ENCODE assay signal across 24 cellular contexts in the genomic region with DNA sequence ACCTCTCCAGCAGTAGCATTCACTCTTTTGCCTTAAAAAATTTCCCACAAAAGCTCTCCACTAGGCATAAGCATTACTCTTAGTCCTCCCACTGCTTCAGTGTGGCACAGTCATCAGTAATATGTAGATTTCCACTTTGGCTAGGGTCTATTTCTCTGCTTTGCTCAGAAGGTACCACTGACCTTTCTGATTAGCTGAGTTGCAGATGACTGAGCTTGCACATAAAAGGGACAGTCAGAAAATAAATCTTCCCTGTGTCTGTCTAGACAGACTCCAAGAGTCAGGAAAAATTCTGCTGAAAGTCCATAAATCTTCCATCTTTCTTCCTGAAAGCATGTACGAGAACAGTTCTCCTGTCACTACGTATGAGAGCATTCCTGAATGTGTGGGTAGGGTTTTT. TPM values are rescaled to one million over a fixed set of nuclear protein-coding genes. Genes with fewer than 3 reads are reported as not detected.
A peak's percentile ranks its signal among the peaks of the same experiment; 100 is the strongest.
DNase-seq lines count a peak whose midpoint lies in the region; ATAC-seq, FAIRE-seq and TF ChIP-seq lines count a peak whose summit lies in the region.
"Had no signal": no experiment of that assay in that cellular context is flagged by ENCODE, and none has a peak within 500 bp of the region (broad histone marks: within the 10 kb centered on the region; RNA-seq: fewer than 3 reads in every experiment).

No MANE protein-coding gene starts in this region.

- H3K9ac ChIP-seq in HUES64 (ENCODE audit: low read depth, low read length): peak overlapping the region; percentile 9; the same call in 1 of the 2 replicates
- no peak overlapping the region for H3K9ac ChIP-seq in H1 (replicated peaks in 1 of 4; ENCODE audit: extremely low read depth in 1 of 4, low read depth in 3 of 4, low read length in 3 of 4)
- H3K9ac ChIP-seq in mesendoderm (ENCODE audit: low read length): no peak overlapping the region
- H3K9ac ChIP-seq in smooth muscle cell (ENCODE audit: low read depth): no peak overlapping the region
- H3K9ac ChIP-seq: GM23248 had no signal

- no peak for FAIRE-seq in H1 (lab: Jason Lieb, UNC)
- FAIRE-seq: A204.1, G401.6, GM12891, HTR-8/SVneo had no signal

- H2BK15ac ChIP-seq in H1 (ENCODE audit: low read length): no peak overlapping the region
- no peak overlapping the region for H2BK15ac ChIP-seq in mesendoderm (replicated peaks; ENCODE audit: low read depth)

- H2BK12ac ChIP-seq in H1 (ENCODE audit: low read depth, low read length): peak overlapping the region; percentile 92; the same call in 1 of the 2 replicates

- H2BK5ac ChIP-seq in H1 (ENCODE audit: low read depth, low read length): peak overlapping the region; percentile 80; the same call in 1 of the 2 replicates
- H2BK5ac ChIP-seq in mesendoderm (ENCODE audit: low read length): peak overlapping the region; percentile 78

- no peaks in the 10 kb centered on the region for H3K4me1 Mint-ChIP-seq in natural killer cell
- H3K4me1 Mint-ChIP-seq: CD4-positive, CD25-positive, alpha-beta regulatory T cell; CD8-positive, alpha-beta memory T cell had no signal

- DNase-seq in H1 (ENCODE audit: low read depth in 1 of 2, low spot score in 2 of 2) (no peak), mesendoderm (no peak), smooth muscle cell (lab: John Stamatoyannopoulos, UW; ENCODE audit: unreplicated experiment) (no peak), natural killer cell (no peak), NCI-H1092 (lab: John Stamatoyannopoulos, UW) (no peak), medulla oblongata (ENCODE audit: extremely low spot score) (no peak)
- DNase-seq: ACHN; BE2C; C1 segment of cervical spinal cord; CD4-positive, CD25-positive, alpha-beta regulatory T cell; CD8-positive, alpha-beta memory T cell; COR-L47; DMS 273 treated with DMSO at 0.1 percent for 48 hours; DMS53; DND-41; GM23248; H7; KG1 had no signal

- H3K4me3 Mint-ChIP-seq in natural killer cell: no peak overlapping the region
- H3K4me3 Mint-ChIP-seq: CD4-positive, CD25-positive, alpha-beta regulatory T cell; CD8-positive, alpha-beta memory T cell had no signal

- no peak overlapping the region for H3K4me3 ChIP-seq in HUES64 (ENCODE audit: low read length)
- no peak overlapping the region for H3K4me3 ChIP-seq in H1 (ENCODE audit: extremely low read depth in 1 of 4, insufficient read depth in 2 of 4, low read depth in 3 of 4, low read length in 4 of 4)
- H3K4me3 ChIP-seq in mesendoderm (ENCODE audit: low read length): no peak overlapping the region
- H3K4me3 ChIP-seq in smooth muscle cell: no peak overlapping the region
- H3K4me3 ChIP-seq: GM23248 had no signal

- H3K18ac ChIP-seq in H1 (ENCODE audit: extremely low read depth, low read length) (peak overlapping the region; percentile 56; the same call in 1 of the 2 replicates), mesendoderm (ENCODE audit: low read length) (peak overlapping the region; percentile 53)

- no peak for TF ChIP-seq CTCF in H1 (IDR thresholded peaks at IDR 0.05; ENCODE audit: control extremely low read depth in 1 of 3, insufficient read depth in 1 of 3, low read depth in 1 of 3, low read length in 3 of 3)
- TF ChIP-seq CTCF in smooth muscle cell (IDR thresholded peaks at IDR 0.05; ENCODE audit: borderline replicate concordance, insufficient read depth, poor library complexity, severe bottlenecking): no peak
- no peak for TF ChIP-seq CTCF in natural killer cell (IDR thresholded peaks at IDR 0.05)

- TF ChIP-seq POLR2A in H1 (IDR thresholded peaks at IDR 0.05; ENCODE audit: control extremely low read depth in 1 of 2, low read depth in 2 of 2, low read length in 2 of 2): no peak

- H4K5ac ChIP-seq in H1 (ENCODE audit: insufficient read length, low read depth, low read length): no peak overlapping the region
- no peak overlapping the region for H4K5ac ChIP-seq in mesendoderm (ENCODE audit: low read length)

- H3K23me2 ChIP-seq in H1 (ENCODE audit: low read depth, low read length): no peaks in the 10 kb centered on the region

- H3K27me3 ChIP-seq in HUES64 (ENCODE audit: insufficient read depth, low read length) (no peaks in the 10 kb centered on the region), H1 (replicated peaks in 1 of 4; ENCODE audit: control insufficient read depth in 3 of 4, extremely low read depth in 1 of 4, insufficient read depth in 3 of 4, low read length in 3 of 4) (no peaks in the 10 kb centered on the region), mesendoderm (ENCODE audit: insufficient read depth, low read length, poor library complexity) (no peaks in the 10 kb centered on the region), smooth muscle cell (ENCODE audit: low read depth) (no peaks in the 10 kb centered on the region)
- H3K27me3 ChIP-seq: BE2C had no signal

- no peaks in the 10 kb centered on the region for H3K36me3 Mint-ChIP-seq in natural killer cell
- H3K36me3 Mint-ChIP-seq: CD4-positive, CD25-positive, alpha-beta regulatory T cell; CD8-positive, alpha-beta memory T cell had no signal

- H3K9me3 Mint-ChIP-seq in natural killer cell: no peaks in the 10 kb centered on the region

- no peaks in the 10 kb centered on the region for H3K79me1 ChIP-seq in H1 (ENCODE audit: low read depth, low read length)
- H3K79me1 ChIP-seq in mesendoderm (ENCODE audit: low read length): no peaks in the 10 kb centered on the region

- H2BK120ac ChIP-seq in H1 (replicated peaks; ENCODE audit: low read depth, low read length) (no peak overlapping the region), mesendoderm (ENCODE audit: low read depth, low read length) (no peak overlapping the region)

- H3K4me2 ChIP-seq in H1 (ENCODE audit: insufficient read depth in 1 of 2, low read depth in 2 of 2, low read length in 2 of 2): no peak overlapping the region
- no peak overlapping the region for H3K4me2 ChIP-seq in mesendoderm (ENCODE audit: low read length)
- peak overlapping the region; percentile 26 for H3K4me2 ChIP-seq in smooth muscle cell

- no peak for TF ChIP-seq EP300 in H1 (IDR thresholded peaks at IDR 0.05; ENCODE audit: borderline replicate concordance in 1 of 2, low read depth in 2 of 2, low read length in 2 of 2)

- H3K14ac ChIP-seq in H1 (ENCODE audit: insufficient read length): no peak overlapping the region

- H2BK20ac ChIP-seq in H1 (ENCODE audit: low read length): peak overlapping the region; percentile 9; the same call in 1 of the 2 replicates

- H2AFZ ChIP-seq in H1 (ENCODE audit: low read length) (no peak overlapping the region), smooth muscle cell (ENCODE audit: low read depth) (peak overlapping the region; percentile 37)
- H2AFZ ChIP-seq: GM23248 had no signal

- TF ChIP-seq RAD21 in H1 (IDR thresholded peaks at IDR 0.05 in 1 of 2, conservative IDR thresholded peaks at IDR 0.05 in 1 of 2; ENCODE audit: low read depth in 2 of 2, low read length in 2 of 2): no peak

- H4K8ac ChIP-seq in H1 (ENCODE audit: extremely low read depth, insufficient read depth, low read length) (no peak overlapping the region), mesendoderm (ENCODE audit: low read depth, low read length) (no peak overlapping the region)

- H3K79me2 ChIP-seq in H1 (ENCODE audit: control insufficient read depth in 1 of 2, insufficient read depth in 2 of 2, low read length in 2 of 2) (no peaks in the 10 kb centered on the region), mesendoderm (ENCODE audit: control insufficient read depth, insufficient read depth, low read length) (no peaks in the 10 kb centered on the region), smooth muscle cell (ENCODE audit: low read depth) (no peaks in the 10 kb centered on the region)

- no peak overlapping the region for H3K56ac ChIP-seq in H1 (replicated peaks; ENCODE audit: insufficient read length, low read depth, low read length)
- peak overlapping the region; percentile 53 for H3K56ac ChIP-seq in mesendoderm (ENCODE audit: low read length)

- H3F3A ChIP-seq in smooth muscle cell (ENCODE audit: low read depth): no peaks in the 10 kb centered on the region

- peaks cover 0 to under 1% of the 10 kb centered on the region in 2 donors for H3K27me3 Mint-ChIP-seq in natural killer cell (ENCODE audit: low read depth in 2 of 2)
- H3K27me3 Mint-ChIP-seq: CD8-positive, alpha-beta memory T cell had no signal

- 0 out of 2 replicates have a peak overlapping the region, but pooled peaks have one; percentile 13 for H3K27ac ChIP-seq in HUES64 (ENCODE audit: low read depth, low read length)
- no peak overlapping the region for H3K27ac ChIP-seq in H1 (ENCODE audit: low read depth, low read length)
- H3K27ac ChIP-seq in mesendoderm (ENCODE audit: low read depth, low read length): no peak overlapping the region
- H3K27ac ChIP-seq in smooth muscle cell (ENCODE audit: low read depth): no peak overlapping the region
- H3K27ac ChIP-seq: GM23248 had no signal

- POLR2A ChIA-PET in H1 (lab: Charles Lee; ENCODE audit: partially characterized antibody): no interaction called here

- no peak overlapping the region for H4K91ac ChIP-seq in H1 (replicated peaks; ENCODE audit: insufficient read length, low read length)

- H3K4me1 ChIP-seq in HUES64 (ENCODE audit: insufficient read depth, low read length) (peaks cover 18% of the 10 kb centered on the region; the same call in 1 of the 2 replicates), H1 (replicated peaks in 1 of 4; ENCODE audit: control insufficient read depth in 3 of 4, insufficient read depth in 4 of 4, low read length in 3 of 4) (no peaks in the 10 kb centered on the region; a peak in 1 of 7 replicates), mesendoderm (ENCODE audit: control insufficient read depth, low read depth, low read length) (peaks cover 7% of the 10 kb centered on the region), smooth muscle cell (ENCODE audit: low read depth) (peaks cover 6% of the 10 kb centered on the region)
- H3K4me1 ChIP-seq: BE2C had no signal

- H3K4ac ChIP-seq in H1 (replicated peaks; ENCODE audit: insufficient read length, low read depth, low read length): no peak overlapping the region
- H3K4ac ChIP-seq in mesendoderm (ENCODE audit: low read depth, low read length): peak overlapping the region; percentile 81

- H3K9me3 ChIP-seq in HUES64 (ENCODE audit: insufficient read depth, low read depth, low read length) (0 out of 2 replicates have a peak, but pooled peaks cover 3% of the 10 kb centered on the region), H1 (ENCODE audit: insufficient read depth in 2 of 2, low read depth in 1 of 2, low read length in 1 of 2) (0 out of 4 replicates have a peak, but pooled peaks cover 0 to 3% of the 10 kb centered on the region in 2 experiments), smooth muscle cell (replicated peaks; ENCODE audit: low read depth) (no peaks in the 10 kb centered on the region)
- H3K9me3 ChIP-seq: BE2C had no signal

- H2AK5ac ChIP-seq in H1 (ENCODE audit: low read depth, low read length) (no peak overlapping the region), mesendoderm (ENCODE audit: low read length) (no peak overlapping the region)

- ATAC-seq in natural killer cell: no peak
- no peak for ATAC-seq in HG03097 (IDR thresholded peaks at IDR 0.05; ENCODE audit: low FRiP score, unreplicated experiment)

- H3K23ac ChIP-seq in H1 (ENCODE audit: insufficient read length): no peak overlapping the region
- no peak overlapping the region for H3K23ac ChIP-seq in mesendoderm (ENCODE audit: low read length)

- H3K36me3 ChIP-seq in HUES64 (ENCODE audit: insufficient read depth, low read length) (no peaks in the 10 kb centered on the region), H1 (ENCODE audit: control insufficient read depth in 2 of 4, insufficient read depth in 4 of 4, low read length in 3 of 4) (no peaks in the 10 kb centered on the region; a peak in 2 of 8 replicates), mesendoderm (ENCODE audit: control insufficient read depth, insufficient read depth, low read length) (no peaks in the 10 kb centered on the region), smooth muscle cell (ENCODE audit: low read depth) (no peaks in the 10 kb centered on the region)
- H3K36me3 ChIP-seq: BE2C had no signal

- no peak overlapping the region for H3K27ac Mint-ChIP-seq in natural killer cell
- H3K27ac Mint-ChIP-seq: CD4-positive, CD25-positive, alpha-beta regulatory T cell had no signal

- CTCF ChIA-PET in H1 (lab: Charles Lee; ENCODE audit: partially characterized antibody): no interaction called here

- intact Hi-C loops in natural killer cell (cut with micrococcal nuclease): no loop called here

- no peaks in the 10 kb centered on the region for H4K20me1 ChIP-seq in H1 (replicated peaks in 1 of 2; ENCODE audit: control insufficient read depth in 1 of 2, insufficient read depth in 2 of 2, low read length in 2 of 2)
- no peaks in the 10 kb centered on the region for H4K20me1 ChIP-seq in smooth muscle cell (ENCODE audit: low read depth)

- 100% methylated on average over 2 of the region's 2 CpGs for WGBS in HUES64
- 92% methylated on average over 2 of the region's 2 CpGs; no CpG with 5 or more reads in 1 of the 2 experiments for WGBS in H1 (ENCODE audit: extremely low coverage in 1 of 2, insufficient coverage in 1 of 2, insufficient read length in 1 of 2, insufficient replicate concordance in 2 of 2, low coverage in 1 of 2, low lambda C conversion rate in 2 of 2, missing lambda C conversion rate in 1 of 2), 2 experiments
- no CpG with 5 or more reads among the region's 2 CpGs for WGBS in mesendoderm (ENCODE audit: extremely low coverage, insufficient coverage, low lambda C conversion rate)
- 34% methylated on average over 2 of the region's 2 CpGs for WGBS in smooth muscle cell (ENCODE audit: low lambda C conversion rate)

RNA-seq across cellular contexts. Expression of a gene that starts 56.6 kb away (rescaled TPM):
- polyA plus RNA-seq in HUES64 (2013, experiment 1 of 2): 335 TPM
- polyA plus RNA-seq in HUES64 (2013, experiment 2 of 2): 380 TPM
- total RNA-seq in H1 (2021; fragmentation: NEBNext Ultra II Directional; extraction: Animal tissue kit (Norgen Biotek cat#: 25700)): 544 and 551 TPM in 2 replicates
- polyA plus RNA-seq in H1 (2011; rRNA removed) (365 and 375 TPM in 2 replicates), smooth muscle cell (61.6 and 65.3 TPM in 2 replicates)
- 520 TPM for polyA plus RNA-seq in H1 (2011; cell fraction: cytosol; rRNA removed)
- polyA plus RNA-seq in H1 (2011; cell fraction: nucleus; rRNA removed): 493 TPM
- 377 to 549 TPM (median 468 TPM) in 4 replicates for polyA plus RNA-seq in H1 (2012, experiment 1 of 2)
- polyA plus RNA-seq in H1 (2012, experiment 2 of 2): 50.8 TPM
- polyA plus RNA-seq in H1 (2013, experiment 1 of 2): 968 TPM
- 921 TPM for polyA plus RNA-seq in H1 (2013, experiment 2 of 2)
- 595 and 720 TPM in 2 replicates for polyA minus RNA-seq in H1 (2011; rRNA and poly(A)+ RNA removed)
- 232 TPM for polyA minus RNA-seq in H1 (2011; cell fraction: cytosol; rRNA and poly(A)+ RNA removed)
- polyA minus RNA-seq in H1 (2011; cell fraction: nucleus; rRNA and poly(A)+ RNA removed): 416 TPM
- 355 TPM for polyA plus RNA-seq in mesendoderm (2013, experiment 1 of 2)
- polyA plus RNA-seq in mesendoderm (2013, experiment 2 of 2): 363 TPM
- total RNA-seq in smooth muscle cell (431 and 459 TPM in 2 replicates), natural killer cell (10 to 100 TPM in 1 of 3 donors, 1 to 10 TPM in 2; 5.1 to 10.6 (median 7.8) TPM)

Comparison
In these comparisons a context has a peak if more than half of its experiments do, and no peak if none do; other contexts are left out.
1. RNA of a gene that starts 56.6 kb away (total RNA-seq): 544 to 551 TPM in H1 and 431 to 459 TPM in smooth muscle cell; 5.1 to 10.6 TPM in natural killer cell; every median in the first group is over 10 times any median in the second.